8 cellular contexts compared by ENCODE assay signal in the genomic region with DNA sequence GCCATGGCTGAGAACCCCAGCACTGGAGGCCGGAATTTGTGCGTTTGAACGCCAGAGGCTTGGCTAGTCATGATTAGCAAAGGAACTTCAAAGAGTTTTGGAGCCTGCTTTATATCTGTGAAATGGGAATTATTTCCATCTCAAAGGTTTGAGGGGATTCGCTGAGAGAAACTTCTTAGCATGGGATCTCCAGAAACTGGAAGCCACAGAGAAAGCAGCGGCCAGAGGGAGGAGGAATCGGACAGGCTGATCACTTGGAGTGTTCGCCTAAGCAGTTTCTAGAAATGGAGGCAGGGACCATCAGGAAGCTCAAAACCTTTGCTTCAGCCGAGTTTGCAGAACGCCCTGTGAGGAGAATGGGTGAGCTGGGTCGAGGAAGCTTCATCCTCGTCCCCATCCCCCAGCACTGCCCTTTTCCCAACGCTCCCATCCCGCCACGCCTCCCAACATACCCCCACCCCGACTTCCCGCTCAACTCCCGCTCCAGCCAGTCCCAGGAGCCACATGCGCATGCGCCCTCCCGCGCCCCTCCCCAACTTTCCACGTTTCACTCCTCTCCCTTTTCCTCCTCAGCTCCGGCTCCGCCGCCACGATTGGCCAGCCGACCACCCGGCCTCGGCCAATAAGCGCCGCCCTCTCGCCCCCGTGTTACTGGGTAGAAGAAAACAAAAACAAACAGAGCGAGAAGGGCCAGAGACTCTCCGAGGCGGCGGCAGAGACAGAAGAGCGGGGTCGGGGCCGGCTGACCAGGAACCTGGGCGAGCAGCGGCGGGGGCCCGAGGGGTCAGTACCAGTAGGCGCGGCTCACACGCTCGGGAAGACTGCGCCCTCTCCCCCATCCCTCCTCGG. TPM values are rescaled to one million over a fixed set of nuclear protein-coding genes. Genes with fewer than 3 reads are reported as not detected.
DNase-seq lines count a peak whose midpoint lies in the region; ATAC-seq and TF ChIP-seq lines count a peak whose summit lies in the region.

Gene PDCD4, plus strand, starts transcription at position 693 of the 849 bp plus-strand sequence. CDS start 4,100 bp downstream, outside the sequence.

- no peaks in the 10 kb centered on the region for H3K27me3 ChIP-seq in adrenal gland

- H3K27me3 Mint-ChIP-seq in type B pancreatic cell: no peaks in the 10 kb centered on the region

- H3K4me1 Mint-ChIP-seq in type B pancreatic cell (ENCODE audit: unreplicated experiment): peaks cover 36% of the 10 kb centered on the region

- no peaks in the 10 kb centered on the region for H3K9me3 Mint-ChIP-seq in type B pancreatic cell

- H3K9me3 ChIP-seq in adrenal gland (replicated peaks in 1 of 3): no peaks in the 10 kb centered on the region

- H3K4me1 ChIP-seq in adrenal gland (replicated peaks in 1 of 2): peaks cover 17 to 34% of the 10 kb centered on the region in 2 donors

- WGBS in adrenal gland, 4 donors: 1 to 4% (median 2%) methylated on average over 25 to 50 of the region's 50 CpGs

- peak; percentile 85 for ATAC-seq in HG02798 (IDR thresholded peaks at IDR 0.05; ENCODE audit: poor library complexity, unreplicated experiment)

- peak within 1 kb of the TSS in 4 of 5 donors; percentile 87 to 98 (median 93) for H3K27ac ChIP-seq in adrenal gland

- H3K36me3 ChIP-seq in adrenal gland (replicated peaks in 1 of 2): no peaks in the 10 kb centered on the region

- intact Hi-C loops in adrenal gland (cut with DNase I): loop anchor here in 1 of 2 donors (2.0 kb wide), 1 partner anchor 69 kb away; no protein-coding TSS in a partner anchor
- intact Hi-C loops in cardiac septum (cut with DNase I): loop anchor here (1.0 to 5.0 kb wide), 4 partner anchors 46 to 125 kb away; partner anchors contain the start of genes BBIP1 and SHOC2

- no peak for TF ChIP-seq CTCF in GM12875 (IDR thresholded peaks at IDR 0.05; ENCODE audit: borderline replicate concordance, insufficient read depth, low read depth, low read length)
- TF ChIP-seq CTCF in adrenal gland (IDR thresholded peaks at IDR 0.05): no peak
- TF ChIP-seq CTCF in type B pancreatic cell (conservative IDR thresholded peaks at IDR 0.05): no peak

- DNase-seq in NCI-H1436 (lab: John Stamatoyannopoulos, UW) (peak; percentile 99), T-helper 1 cell (peak; percentile 91 to 96 (median 93)), adrenal gland (peak; percentile 99 to 100 (median 100)), cardiac septum (ENCODE audit: low spot score) (peak; percentile 100), pons (ENCODE audit: low spot score) (peak; percentile 99), type B pancreatic cell (ENCODE audit: extremely low spot score, unreplicated experiment) (peak; percentile 100)

- peak within 1 kb of the TSS; percentile 85 for H3K4me3 ChIP-seq in GM12875 (ENCODE audit: low read depth, low read length)
- peak within 1 kb of the TSS; percentile 62 to 95 (median 90) for H3K4me3 ChIP-seq in adrenal gland

- H3K4me3 Mint-ChIP-seq in type B pancreatic cell: peak within 1 kb of the TSS; percentile 98

- peak within 1 kb of the TSS; percentile 98 for H3K27ac Mint-ChIP-seq in type B pancreatic cell

- peak; percentile 74 to 94 for TF ChIP-seq POLR2A in adrenal gland (IDR thresholded peaks at IDR 0.05)

- no peaks in the 10 kb centered on the region for H3K36me3 Mint-ChIP-seq in type B pancreatic cell

RNA-seq across cellular contexts. Expression of gene PDCD4, which starts in this region (rescaled TPM):
- 100 to 1,000 TPM in 1 of 8 donors, 10 to 100 TPM in 7; 16.8 to 108 (median 41.3) TPM for total RNA-seq in adrenal gland
- 10 to 100 TPM; 39.7 to 75.1 (median 47.0) TPM for polyA plus RNA-seq in adrenal gland
- 42.0 TPM for total RNA-seq in cardiac septum
- 122 and 145 TPM in 2 replicates for total RNA-seq in type B pancreatic cell (ENCODE audit: low replicate concordance)

Comparison
In these comparisons a context has a peak if more than half of its experiments do, and no peak if none do; other contexts are left out.
1. Peak in every context shown above with its lines: DNase-seq, ATAC-seq, H3K4me3 ChIP-seq and H3K27ac ChIP-seq.